ENCODE assay signal across 8 cellular contexts in the genomic region with DNA sequence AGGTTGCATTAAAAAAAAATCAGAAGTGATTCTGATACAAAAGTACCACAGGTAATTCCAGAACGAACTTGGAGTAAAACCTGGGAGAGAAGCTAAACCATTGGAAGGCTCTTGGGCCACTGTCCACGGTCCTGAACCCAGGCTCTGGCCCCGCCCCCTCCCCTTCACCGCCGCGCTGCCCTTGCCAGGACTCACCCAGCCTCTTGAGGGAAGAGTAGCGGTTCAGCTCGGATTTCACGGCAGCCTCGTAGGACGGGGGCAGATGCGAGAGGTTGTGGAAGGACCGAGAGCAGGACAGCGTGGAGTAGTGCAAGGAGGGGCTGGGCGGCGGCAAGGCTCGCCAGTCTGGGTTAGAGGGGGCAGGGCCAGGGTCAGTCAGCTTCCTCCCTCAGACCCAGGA. TPM values are rescaled to one million over a fixed set of nuclear protein-coding genes. Genes with fewer than 3 reads are reported as not detected.
DNase-seq lines count a peak whose midpoint lies in the region; ATAC-seq and TF ChIP-seq lines count a peak whose summit lies in the region.

No MANE protein-coding gene starts in this region.

- DNase-seq in CD1c-positive myeloid dendritic cell (ENCODE audit: extremely low spot score): peak; percentile 66
- DNase-seq in HT1080 (ENCODE audit: low read depth): peak; percentile 67
- peak; percentile 48 for DNase-seq in T1000 (lab: John Stamatoyannopoulos, UW)
- DNase-seq in heart right ventricle: peak; percentile 49 to 53
- DNase-seq in NCI-H526 treated with DMSO at 0.1 percent for 48 hours (lab: John Stamatoyannopoulos, UW): no peak

- no peak for TF ChIP-seq CTCF in heart right ventricle (IDR thresholded peaks at IDR 0.05)

- H3K4me1 ChIP-seq in heart right ventricle: peaks cover 0 to 20% (median 4%) of the 10 kb centered on the region in 9 donors

- 2 to 3% methylated on average over 17 of the region's 17 CpGs for WGBS in heart right ventricle, 2 donors

- no peak overlapping the region for H3K27ac ChIP-seq in heart right ventricle

- intact Hi-C loops in heart right ventricle (cut with DNase I): no loop called here

- H3K4me3 ChIP-seq in heart right ventricle: no peak overlapping the region

- ATAC-seq in heart right ventricle (peak; percentile 50 to 90 (median 80)), GM19467 (IDR thresholded peaks at IDR 0.05; ENCODE audit: unreplicated experiment) (no peak), GM19351 (IDR thresholded peaks at IDR 0.05; ENCODE audit: unreplicated experiment) (no peak), HG03280 (IDR thresholded peaks at IDR 0.05; ENCODE audit: unreplicated experiment) (no peak)

- no peaks in the 10 kb centered on the region for H3K9me3 ChIP-seq in heart right ventricle

- H3K27me3 ChIP-seq in heart right ventricle: peaks cover 41 to 81% (median 73%) of the 10 kb centered on the region in 7 donors

- no peaks in the 10 kb centered on the region for H3K36me3 ChIP-seq in heart right ventricle

RNA-seq across cellular contexts. Expression of a gene that starts 5.7 kb away (rescaled TPM):
- not detected in 2 replicates for total RNA-seq in HT1080 (2014; rRNA removed; shearing (Covaris generic))
- polyA plus RNA-seq in HT1080 (2015; cell fraction: cytosol; rRNA removed): not detected in 2 replicates
- polyA plus RNA-seq in HT1080 (2015; cell fraction: nucleus; rRNA removed): not detected in 2 replicates
- total RNA-seq in heart right ventricle: not detected
- polyA plus RNA-seq in heart right ventricle: under 1 TPM in 1 of 2 donors, not detected in 1; under 0.01 TPM

RNA-seq across cellular contexts. Expression of a gene that starts 24.0 kb away (rescaled TPM):
- 82.1 and 89.8 TPM in 2 replicates for total RNA-seq in HT1080 (2014; rRNA removed; shearing (Covaris generic))
- polyA plus RNA-seq in HT1080 (2015; cell fraction: cytosol; rRNA removed): 39.3 and 47.1 TPM in 2 replicates
- 13.8 and 18.7 TPM in 2 replicates for polyA plus RNA-seq in HT1080 (2015; cell fraction: nucleus; rRNA removed)
- 10 to 100 TPM; 42.5 to 69.8 (median 48.3) TPM for total RNA-seq in heart right ventricle
- polyA plus RNA-seq in heart right ventricle: 100 to 1,000 TPM in 1 of 2 donors, 10 to 100 TPM in 1; 88.7 to 117 TPM

RNA-seq across cellular contexts. Expression of a gene that starts 27.1 kb away (rescaled TPM):
- 0.10 TPM in 1 of 2 replicates, not detected in the other for total RNA-seq in HT1080 (2014; rRNA removed; shearing (Covaris generic))
- polyA plus RNA-seq in HT1080 (2015; cell fraction: cytosol; rRNA removed): not detected in 2 replicates
- polyA plus RNA-seq in HT1080 (2015; cell fraction: nucleus; rRNA removed): 0.16 TPM in 1 of 2 replicates, not detected in the other
- total RNA-seq in heart right ventricle: not detected
- not detected for polyA plus RNA-seq in heart right ventricle

RNA-seq across cellular contexts. Expression of a gene that starts 29.8 kb away (rescaled TPM):
- total RNA-seq in HT1080 (2014; rRNA removed; shearing (Covaris generic)): 646 and 1,047 TPM in 2 replicates
- 489 and 848 TPM in 2 replicates for polyA plus RNA-seq in HT1080 (2015; cell fraction: cytosol; rRNA removed)
- polyA plus RNA-seq in HT1080 (2015; cell fraction: nucleus; rRNA removed): 144 and 251 TPM in 2 replicates
- 10 to 100 TPM; 25.0 to 42.1 (median 30.7) TPM for total RNA-seq in heart right ventricle
- polyA plus RNA-seq in heart right ventricle: 10 to 100 TPM in 1 of 2 donors, 1 to 10 TPM in 1; 8.0 to 25.5 TPM

RNA-seq across cellular contexts. Expression of a gene that starts 39.0 kb away (rescaled TPM):
- total RNA-seq in HT1080 (2014; rRNA removed; shearing (Covaris generic)): 2.4 and 4.6 TPM in 2 replicates
- polyA plus RNA-seq in HT1080 (2015; cell fraction: cytosol; rRNA removed): 5.4 and 7.1 TPM in 2 replicates
- polyA plus RNA-seq in HT1080 (2015; cell fraction: nucleus; rRNA removed): 4.0 TPM in 2 replicates
- total RNA-seq in heart right ventricle: 1 to 10 TPM; 2.5 to 7.8 (median 4.3) TPM
- polyA plus RNA-seq in heart right ventricle: 1 to 10 TPM; 4.9 to 7.5 TPM

Comparison
In these comparisons a context has a peak if more than half of its experiments do, and no peak if none do; other contexts are left out.
1. ATAC-seq: peak in heart right ventricle (8 of 8); none in GM19467 (single experiment), GM19351 (single experiment) and HG03280 (single experiment).